In the genomic region with DNA sequence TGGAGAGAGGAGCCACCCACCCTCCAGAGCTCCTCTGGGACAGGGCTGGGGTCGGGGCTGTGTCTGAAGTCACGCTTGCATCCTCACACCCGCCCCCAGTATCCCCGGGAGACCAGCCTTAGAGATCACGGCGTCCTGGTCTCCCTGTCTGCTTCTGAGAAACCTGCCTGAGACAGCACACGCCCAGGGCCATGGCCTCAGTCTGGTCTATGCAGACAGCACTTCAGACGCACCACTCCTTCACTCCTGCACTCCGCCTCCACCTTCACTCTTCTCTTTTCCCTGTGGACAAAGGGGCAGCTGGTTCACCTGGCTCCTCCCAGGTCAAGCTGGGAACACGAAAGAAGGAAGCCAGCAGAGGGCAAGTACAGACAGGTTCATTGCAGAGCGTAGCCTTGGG, we compare ENCODE assay signal across 18 cellular contexts.
DNase-seq lines count a peak whose midpoint lies in the region; ATAC-seq and TF ChIP-seq lines count a peak whose summit lies in the region.
"Had no signal": no experiment of that assay in that cellular context is flagged by ENCODE, and none has a peak within 500 bp of the region (broad histone marks: within the 10 kb centered on the region; RNA-seq: fewer than 3 reads in every experiment).

No MANE protein-coding gene starts in this region.

- TF ChIP-seq CTCF in sigmoid colon (IDR thresholded peaks at IDR 0.05): no peak

- H3K4me3 ChIP-seq in esophagus (ENCODE audit: low read depth in 1 of 2, low read length in 2 of 2) (no peak overlapping the region), sigmoid colon (no peak overlapping the region)
- H3K4me3 ChIP-seq: body of pancreas, SK-N-MC, thoracic aorta had no signal

- DNase-seq in DMS79 treated with DMSO at 0.1 percent for 48 hours (lab: John Stamatoyannopoulos, UW) (peak; percentile 71), NCI-H2171 (lab: John Stamatoyannopoulos, UW) (peak; percentile 49), sigmoid colon (no peak), cerebellar cortex (ENCODE audit: low spot score) (no peak), head of caudate nucleus (no peak)
- DNase-seq in activated CD4-positive, alpha-beta T cell treated with anti-CD3 and anti-CD28 coated beads for 4 hours: no peak
- DNase-seq: activated naive CD4-positive, alpha-beta T cell; body of pancreas; effector CD8-positive, alpha-beta T cell; EL; foreskin melanocyte; immature natural killer cell; NCI-H146; posterior cingulate gyrus had no signal

- H3K27me3 ChIP-seq in esophagus (ENCODE audit: control insufficient read depth in 1 of 2, insufficient read depth in 2 of 2, low read length in 2 of 2) (no peaks in the 10 kb centered on the region), sigmoid colon (no peaks in the 10 kb centered on the region)
- H3K27me3 ChIP-seq: body of pancreas had no signal

- 50 to 60% methylated on average over 11 of the region's 11 CpGs for WGBS in esophagus, 2 donors
- 73 to 76% methylated on average over 11 of the region's 11 CpGs for WGBS in sigmoid colon, 2 donors

- H3K27ac ChIP-seq in esophagus (ENCODE audit: low read depth in 2 of 2, low read length in 1 of 2) (peak overlapping the region; percentile 40 to 54), sigmoid colon (peak overlapping the region in 3 of 4 donors; percentile 79 to 93 (median 83))
- H3K27ac ChIP-seq: body of pancreas, SK-N-MC, thoracic aorta had no signal

- intact Hi-C loops in sigmoid colon (cut with DNase I) (no loop called here), head of caudate nucleus (cut with DNase I) (no loop called here)

- H3K9me3 ChIP-seq in esophagus (ENCODE audit: control insufficient read depth in 2 of 2, insufficient read depth in 1 of 2, low read depth in 1 of 2, low read length in 1 of 2) (peaks cover 0 to 3% of the 10 kb centered on the region in 2 donors), sigmoid colon (no peaks in the 10 kb centered on the region)
- H3K9me3 ChIP-seq: body of pancreas, thoracic aorta had no signal

- no peak for TF ChIP-seq EP300 in sigmoid colon (IDR thresholded peaks at IDR 0.05)

- ATAC-seq in HG02852 (IDR thresholded peaks at IDR 0.05; ENCODE audit: unreplicated experiment): no peak
- ATAC-seq: body of pancreas had no signal

- peaks cover 12 to 46% of the 10 kb centered on the region in 2 donors for H3K4me1 ChIP-seq in esophagus (ENCODE audit: control insufficient read depth in 2 of 2, insufficient read depth in 2 of 2, low read length in 1 of 2)
- H3K4me1 ChIP-seq in sigmoid colon: peaks cover 0 to 73% (median 41%) of the 10 kb centered on the region in 4 donors

- TF ChIP-seq POLR2A in sigmoid colon (IDR thresholded peaks at IDR 0.05): no peak

- H3K36me3 ChIP-seq in esophagus (ENCODE audit: control insufficient read depth in 2 of 2, insufficient read depth in 2 of 2, low read length in 1 of 2) (no peaks in the 10 kb centered on the region), sigmoid colon (no peaks in the 10 kb centered on the region)
- H3K36me3 ChIP-seq: thoracic aorta had no signal

Comparison
In these comparisons a context has a peak if more than half of its experiments do, and no peak if none do; other contexts are left out.
1. DNase-seq: peak in DMS79 treated with DMSO at 0.1 percent for 48 hours (single experiment) and NCI-H2171 (single experiment); none in sigmoid colon (single experiment), cerebellar cortex (single experiment), activated CD4-positive, alpha-beta T cell treated with anti-CD3 and anti-CD28 coated beads for 4 hours (0 of 2) and head of caudate nucleus (0 of 42).